Comparison of ENCODE assay signal across 15 cellular contexts in genomic region chr2:240346015-240346752, GRCh38.
DNase-seq lines count a peak whose midpoint lies in the region; ATAC-seq, FAIRE-seq and TF ChIP-seq lines count a peak whose summit lies in the region.
"Had no signal": no experiment of that assay in that cellular context is flagged by ENCODE, and none has a peak within 500 bp of the region (broad histone marks: within the 10 kb centered on the region; RNA-seq: fewer than 3 reads in every experiment).

No MANE protein-coding gene starts in this region.

- H4K20me1 ChIP-seq in GM23338 (replicated peaks; ENCODE audit: insufficient read depth) = no peaks in the 10 kb centered on the region
- H4K20me1 ChIP-seq: BLaER1 had no signal

- H3K4me1 Mint-ChIP-seq in GM23338 = no peaks in the 10 kb centered on the region
- H3K4me1 Mint-ChIP-seq in activated T-helper 17 cell treated with anti-CD3 and anti-CD28 coated beads, Interleukin-2, amount 50 U/mL, for 72 hours = no peaks in the 10 kb centered on the region
- H3K4me1 Mint-ChIP-seq: CD4-positive, CD25-positive, alpha-beta regulatory T cell had no signal

- no peak overlapping the region for H3K4me2 ChIP-seq in GM23338
- H3K4me2 ChIP-seq: BLaER1 had no signal

- intact Hi-C loops in left cardiac atrium (cut with DNase I) (no loop called here), left ventricle myocardium inferior (cut with micrococcal nuclease) (no loop called here), kidney (cut with DNase I) (no loop called here), sciatic nerve (cut with DNase I) (no loop called here)

- no peak for TF ChIP-seq CTCF in left ventricle myocardium inferior (IDR thresholded peaks at IDR 0.05; ENCODE audit: borderline replicate concordance)
- no peak for TF ChIP-seq CTCF in GM23338 (conservative IDR thresholded peaks at IDR 0.05; ENCODE audit: low read depth in 2 of 2)
- no peak for TF ChIP-seq CTCF in kidney (IDR thresholded peaks at IDR 0.05; ENCODE audit: borderline replicate concordance, extremely low read depth, insufficient read depth)

- H3K9ac ChIP-seq in kidney (ENCODE audit: low read length in 2 of 2) = no peak overlapping the region
- H3K9ac ChIP-seq: BLaER1 had no signal

- no peak overlapping the region for H3K4me3 ChIP-seq in left ventricle myocardium inferior
- no peak overlapping the region for H3K4me3 ChIP-seq in GM23338
- no peak overlapping the region for H3K4me3 ChIP-seq in kidney (ENCODE audit: low read length in 2 of 2)
- H3K4me3 ChIP-seq: BLaER1 had no signal

- H3K79me2 ChIP-seq in GM23338 (replicated peaks; ENCODE audit: insufficient read depth) = no peaks in the 10 kb centered on the region

- peaks cover 5% of the 10 kb centered on the region for H3K27me3 ChIP-seq in left ventricle myocardium inferior (ENCODE audit: low read depth)
- no peaks in the 10 kb centered on the region for H3K27me3 ChIP-seq in GM23338 (ENCODE audit: insufficient read depth)
- H3K27me3 ChIP-seq: BLaER1 had no signal

- no peak for FAIRE-seq in kidney (lab: Jason Lieb, UNC)
- FAIRE-seq: GM18507, H54 had no signal

- H3F3A ChIP-seq in GM23338 (replicated peaks; ENCODE audit: low read depth) = no peaks in the 10 kb centered on the region

- H3K9me3 ChIP-seq in left ventricle myocardium inferior (replicated peaks) (peaks cover 15% of the 10 kb centered on the region), kidney (ENCODE audit: control insufficient read depth in 1 of 2, low read length in 2 of 2) (peaks cover 3 to 15% of the 10 kb centered on the region in 2 donors)

- peak; percentile 13 for DNase-seq in left cardiac atrium
- DNase-seq in left ventricle myocardium inferior = no peak
- DNase-seq in GM23338 (ENCODE audit: low spot score) = no peak
- peak; percentile 72 for DNase-seq in kidney
- DNase-seq in sciatic nerve (ENCODE audit: low spot score) = peak; percentile 30
- DNase-seq in foreskin melanocyte = no peak
- DNase-seq: 8988T; AML-193; CD4-positive, CD25-positive, alpha-beta regulatory T cell had no signal

- no peak overlapping the region for H3K4me3 Mint-ChIP-seq in GM23338
- no peak overlapping the region for H3K4me3 Mint-ChIP-seq in activated T-helper 17 cell treated with anti-CD3 and anti-CD28 coated beads, Interleukin-2, amount 50 U/mL, for 72 hours
- H3K4me3 Mint-ChIP-seq: CD4-positive, CD25-positive, alpha-beta regulatory T cell had no signal

- H3K36me3 ChIP-seq in left ventricle myocardium inferior = no peaks in the 10 kb centered on the region
- no peaks in the 10 kb centered on the region for H3K36me3 ChIP-seq in GM23338 (ENCODE audit: insufficient read depth)
- no peaks in the 10 kb centered on the region for H3K36me3 ChIP-seq in kidney (ENCODE audit: control insufficient read depth in 1 of 2, insufficient read depth in 2 of 2, low read length in 2 of 2)
- H3K36me3 ChIP-seq: BLaER1 had no signal

- H3K4me1 ChIP-seq in left ventricle myocardium inferior (no peaks in the 10 kb centered on the region), GM23338 (ENCODE audit: insufficient read depth) (no peaks in the 10 kb centered on the region), kidney (ENCODE audit: control insufficient read depth in 1 of 2, insufficient read depth in 1 of 2, low read depth in 1 of 2, low read length in 2 of 2) (no peaks in the 10 kb centered on the region)

- 0 out of 2 replicates have a peak, but pooled peaks cover 6% of the 10 kb centered on the region for H3K9me2 ChIP-seq in GM23338 (ENCODE audit: insufficient read depth)

- no peak for ATAC-seq in left cardiac atrium
- ATAC-seq in GM23338 = no peak
- ATAC-seq in sciatic nerve = no peak
- no peak for ATAC-seq in HG02970 (IDR thresholded peaks at IDR 0.05; ENCODE audit: low FRiP score, unreplicated experiment)
- ATAC-seq in activated T-helper 17 cell treated with anti-CD3 and anti-CD28 coated beads, Interleukin-2, amount 50 U/mL, for 72 hours (replicated peaks) = no peak
- ATAC-seq: HCT116 had no signal

- H3K27ac ChIP-seq in left ventricle myocardium inferior (replicated peaks) (no peak overlapping the region), GM23338 (ENCODE audit: low read depth) (no peak overlapping the region), kidney (ENCODE audit: low read depth in 2 of 2, low read length in 2 of 2) (no peak overlapping the region)
- H3K27ac ChIP-seq: BLaER1 had no signal

- no peak overlapping the region for H2AFZ ChIP-seq in GM23338

- H3K9me3 Mint-ChIP-seq in GM23338 = peaks cover 21% of the 10 kb centered on the region; the same call in 2 of the 3 replicates
- H3K9me3 Mint-ChIP-seq in activated T-helper 17 cell treated with anti-CD3 and anti-CD28 coated beads, Interleukin-2, amount 50 U/mL, for 72 hours = no peaks in the 10 kb centered on the region
- H3K9me3 Mint-ChIP-seq: CD4-positive, CD25-positive, alpha-beta regulatory T cell had no signal

- peaks cover 1% of the 10 kb centered on the region for H3K27me3 Mint-ChIP-seq in GM23338 (ENCODE audit: insufficient read depth, low read depth, poor library complexity)
- peaks cover 4% of the 10 kb centered on the region for H3K27me3 Mint-ChIP-seq in activated T-helper 17 cell treated with anti-CD3 and anti-CD28 coated beads, Interleukin-2, amount 50 U/mL, for 72 hours
- H3K27me3 Mint-ChIP-seq: CD4-positive, CD25-positive, alpha-beta regulatory T cell had no signal

- H3K27ac Mint-ChIP-seq in GM23338 = peak overlapping the region; percentile 31; the same call in 1 of the 2 replicates
- no peak overlapping the region for H3K27ac Mint-ChIP-seq in activated T-helper 17 cell treated with anti-CD3 and anti-CD28 coated beads, Interleukin-2, amount 50 U/mL, for 72 hours
- H3K27ac Mint-ChIP-seq: CD4-positive, CD25-positive, alpha-beta regulatory T cell had no signal

- H3K36me3 Mint-ChIP-seq in GM23338 (ENCODE audit: low read depth) = no peaks in the 10 kb centered on the region
- H3K36me3 Mint-ChIP-seq in activated T-helper 17 cell treated with anti-CD3 and anti-CD28 coated beads, Interleukin-2, amount 50 U/mL, for 72 hours (ENCODE audit: low read depth) = no peaks in the 10 kb centered on the region
- H3K36me3 Mint-ChIP-seq: CD4-positive, CD25-positive, alpha-beta regulatory T cell had no signal

TF ChIP-seq in GM23338, 12 proteins besides CTCF, POLR2A, EP300 and RAD21 (continues in another document):
- TF ChIP-seq ZNF114 (CRISPR knock-in tag; IDR thresholded peaks at IDR 0.05) (no peak), POLR2AphosphoS5 (IDR thresholded peaks at IDR 0.05; ENCODE audit: low read depth) (no peak), EZH2 (IDR thresholded peaks at IDR 0.05; ENCODE audit: low read depth, unreplicated experiment) (no peak), NANOG (IDR thresholded peaks at IDR 0.05; ENCODE audit: borderline replicate concordance) (no peak), STAT1 (IDR thresholded peaks at IDR 0.05; ENCODE audit: unreplicated experiment) (no peak)
- TF ChIP-seq, protein P1, sequence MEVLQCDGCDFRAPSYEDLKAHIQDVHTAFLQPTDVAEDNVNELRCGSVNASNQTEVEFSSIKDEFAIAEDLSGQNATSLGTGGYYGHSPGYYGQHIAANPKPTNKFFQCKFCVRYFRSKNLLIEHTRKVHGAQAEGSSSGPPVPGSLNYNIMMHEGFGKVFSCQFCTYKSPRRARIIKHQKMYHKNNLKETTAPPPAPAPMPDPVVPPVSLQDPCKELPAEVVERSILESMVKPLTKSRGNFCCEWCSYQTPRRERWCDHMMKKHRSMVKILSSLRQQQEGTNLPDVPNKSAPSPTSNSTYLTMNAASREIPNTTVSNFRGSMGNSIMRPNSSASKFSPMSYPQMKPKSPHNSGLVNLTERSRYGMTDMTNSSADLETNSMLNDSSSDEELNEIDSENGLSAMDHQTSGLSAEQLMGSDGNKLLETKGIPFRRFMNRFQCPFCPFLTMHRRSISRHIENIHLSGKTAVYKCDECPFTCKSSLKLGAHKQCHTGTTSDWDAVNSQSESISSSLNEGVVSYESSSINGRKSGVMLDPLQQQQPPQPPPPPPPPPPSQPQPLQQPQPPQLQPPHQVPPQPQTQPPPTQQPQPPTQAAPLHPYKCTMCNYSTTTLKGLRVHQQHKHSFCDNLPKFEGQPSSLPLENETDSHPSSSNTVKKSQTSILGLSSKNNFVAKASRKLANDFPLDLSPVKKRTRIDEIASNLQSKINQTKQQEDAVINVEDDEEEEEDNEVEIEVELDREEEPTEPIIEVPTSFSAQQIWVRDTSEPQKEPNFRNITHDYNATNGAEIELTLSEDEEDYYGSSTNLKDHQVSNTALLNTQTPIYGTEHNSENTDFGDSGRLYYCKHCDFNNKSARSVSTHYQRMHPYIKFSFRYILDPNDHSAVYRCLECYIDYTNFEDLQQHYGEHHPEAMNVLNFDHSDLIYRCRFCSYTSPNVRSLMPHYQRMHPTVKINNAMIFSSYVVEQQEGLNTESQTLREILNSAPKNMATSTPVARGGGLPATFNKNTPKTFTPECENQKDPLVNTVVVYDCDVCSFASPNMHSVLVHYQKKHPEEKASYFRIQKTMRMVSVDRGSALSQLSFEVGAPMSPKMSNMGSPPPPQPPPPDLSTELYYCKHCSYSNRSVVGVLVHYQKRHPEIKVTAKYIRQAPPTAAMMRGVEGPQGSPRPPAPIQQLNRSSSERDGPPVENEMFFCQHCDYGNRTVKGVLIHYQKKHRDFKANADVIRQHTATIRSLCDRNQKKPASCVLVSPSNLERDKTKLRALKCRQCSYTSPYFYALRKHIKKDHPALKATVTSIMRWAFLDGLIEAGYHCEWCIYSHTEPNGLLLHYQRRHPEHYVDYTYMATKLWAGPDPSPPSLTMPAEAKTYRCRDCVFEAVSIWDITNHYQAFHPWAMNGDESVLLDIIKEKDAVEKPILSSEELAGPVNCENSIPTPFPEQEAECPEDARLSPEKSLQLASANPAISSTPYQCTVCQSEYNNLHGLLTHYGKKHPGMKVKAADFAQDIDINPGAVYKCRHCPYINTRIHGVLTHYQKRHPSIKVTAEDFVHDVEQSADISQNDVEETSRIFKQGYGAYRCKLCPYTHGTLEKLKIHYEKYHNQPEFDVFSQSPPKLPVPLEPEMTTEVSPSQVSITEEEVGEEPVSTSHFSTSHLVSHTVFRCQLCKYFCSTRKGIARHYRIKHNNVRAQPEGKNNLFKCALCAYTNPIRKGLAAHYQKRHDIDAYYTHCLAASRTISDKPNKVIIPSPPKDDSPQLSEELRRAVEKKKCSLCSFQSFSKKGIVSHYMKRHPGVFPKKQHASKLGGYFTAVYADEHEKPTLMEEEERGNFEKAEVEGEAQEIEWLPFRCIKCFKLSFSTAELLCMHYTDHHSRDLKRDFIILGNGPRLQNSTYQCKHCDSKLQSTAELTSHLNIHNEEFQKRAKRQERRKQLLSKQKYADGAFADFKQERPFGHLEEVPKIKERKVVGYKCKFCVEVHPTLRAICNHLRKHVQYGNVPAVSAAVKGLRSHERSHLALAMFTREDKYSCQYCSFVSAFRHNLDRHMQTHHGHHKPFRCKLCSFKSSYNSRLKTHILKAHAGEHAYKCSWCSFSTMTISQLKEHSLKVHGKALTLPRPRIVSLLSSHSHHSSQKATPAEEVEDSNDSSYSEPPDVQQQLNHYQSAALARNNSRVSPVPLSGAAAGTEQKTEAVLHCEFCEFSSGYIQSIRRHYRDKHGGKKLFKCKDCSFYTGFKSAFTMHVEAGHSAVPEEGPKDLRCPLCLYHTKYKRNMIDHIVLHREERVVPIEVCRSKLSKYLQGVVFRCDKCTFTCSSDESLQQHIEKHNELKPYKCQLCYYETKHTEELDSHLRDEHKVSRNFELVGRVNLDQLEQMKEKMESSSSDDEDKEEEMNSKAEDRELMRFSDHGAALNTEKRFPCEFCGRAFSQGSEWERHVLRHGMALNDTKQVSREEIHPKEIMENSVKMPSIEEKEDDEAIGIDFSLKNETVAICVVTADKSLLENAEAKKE (CRISPR knock-in tag; IDR thresholded peaks at IDR 0.05) = no peak

Comparison
In these comparisons a context has a peak if more than half of its experiments do, and no peak if none do; other contexts are left out.
1. DNase-seq: peak in left cardiac atrium (single experiment), kidney (single experiment) and sciatic nerve (single experiment); none in left ventricle myocardium inferior (single experiment), GM23338 (single experiment) and foreskin melanocyte (single experiment).